ENCODE assay signal across 1 cellular context in genomic region chr13:85141425-85141824, GRCh38.
TF ChIP-seq lines count a peak whose summit lies in the region.

No MANE protein-coding gene starts in this region.

TF ChIP-seq in GM23338, 12 proteins besides CTCF, POLR2A, EP300 and RAD21 (continued from another document):
- TF ChIP-seq ETS1 (IDR thresholded peaks at IDR 0.05) (no peak), REST (IDR thresholded peaks at IDR 0.05; ENCODE audit: unreplicated experiment) (no peak), NANOG (IDR thresholded peaks at IDR 0.05; ENCODE audit: borderline replicate concordance) (no peak), ZNF114 (CRISPR knock-in tag; IDR thresholded peaks at IDR 0.05) (no peak), EZH2phosphoT487 (IDR thresholded peaks at IDR 0.05; ENCODE audit: unreplicated experiment) (no peak), STAT1 (IDR thresholded peaks at IDR 0.05; ENCODE audit: unreplicated experiment) (no peak)
